ENCODE assay signal across 8 cellular contexts in the genomic region with DNA sequence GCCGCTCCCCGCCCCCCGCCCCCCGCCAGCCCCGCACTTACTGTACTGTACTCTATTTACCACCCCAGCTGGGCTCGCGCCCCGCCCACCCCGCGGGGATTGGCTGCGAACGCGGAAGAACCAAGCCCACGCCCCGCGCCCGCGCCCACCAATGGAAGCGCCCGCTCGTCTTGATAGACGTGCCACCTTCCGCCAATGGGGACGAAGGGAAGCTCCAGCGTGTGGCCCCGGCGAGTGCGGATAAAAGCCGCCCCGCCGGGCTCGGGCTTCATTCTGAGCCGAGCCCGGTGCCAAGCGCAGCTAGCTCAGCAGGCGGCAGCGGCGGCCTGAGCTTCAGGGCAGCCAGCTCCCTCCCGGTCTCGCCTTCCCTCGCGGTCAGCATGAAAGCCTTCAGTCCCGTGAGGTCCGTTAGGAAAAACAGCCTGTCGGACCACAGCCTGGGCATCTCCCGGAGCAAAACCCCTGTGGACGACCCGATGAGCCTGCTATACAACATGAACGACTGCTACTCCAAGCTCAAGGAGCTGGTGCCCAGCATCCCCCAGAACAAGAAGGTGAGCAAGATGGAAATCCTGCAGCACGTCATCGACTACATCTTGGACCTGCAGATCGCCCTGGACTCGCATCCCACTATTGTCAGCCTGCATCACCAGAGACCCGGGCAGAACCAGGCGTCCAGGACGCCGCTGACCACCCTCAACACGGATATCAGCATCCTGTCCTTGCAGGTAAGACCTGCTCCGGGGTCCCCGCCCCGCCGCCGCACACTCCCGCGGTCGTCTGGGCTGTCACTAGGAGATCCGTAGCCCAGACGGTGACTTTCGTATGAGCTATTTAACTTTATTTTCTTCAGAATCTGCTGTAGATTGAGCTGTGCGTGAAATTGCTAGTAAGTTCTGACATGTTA. TPM values are rescaled to one million over a fixed set of nuclear protein-coding genes. Genes with fewer than 3 reads are reported as not detected.
A peak's percentile ranks its signal among the peaks of the same experiment; 100 is the strongest.
DNase-seq lines count a peak whose midpoint lies in the region; ATAC-seq, FAIRE-seq and TF ChIP-seq lines count a peak whose summit lies in the region.

A gene with protein sequence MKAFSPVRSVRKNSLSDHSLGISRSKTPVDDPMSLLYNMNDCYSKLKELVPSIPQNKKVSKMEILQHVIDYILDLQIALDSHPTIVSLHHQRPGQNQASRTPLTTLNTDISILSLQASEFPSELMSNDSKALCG (plus strand): TSS at position 271 of the 907 bp plus-strand sequence. CDS start 110 bp downstream, at position 381.

- H3K9me1 ChIP-seq in endothelial cell of umbilical vein (replicated peaks; ENCODE audit: control insufficient read depth, extremely low read depth, insufficient read depth, low read length) = no peaks in the 10 kb centered on the region

- FAIRE-seq in endothelial cell of umbilical vein (lab: Jason Lieb, UNC) = peak; percentile 86

- peaks cover 0 to 8% (median 0%) of the 10 kb centered on the region in 3 donors for H3K9me3 Mint-ChIP-seq in IgD-negative memory B cell

- no peaks in the 10 kb centered on the region for H3K36me3 ChIP-seq in endothelial cell of umbilical vein (ENCODE audit: control insufficient read depth in 2 of 2, extremely low read depth in 1 of 2, insufficient read depth in 2 of 2, low read length in 2 of 2)

- peak within 1 kb of the TSS; percentile 98 for H3K27ac ChIP-seq in endothelial cell of umbilical vein (ENCODE audit: insufficient read depth, low read depth, low read length)

- H3K27ac Mint-ChIP-seq in IgD-negative memory B cell = peak within 1 kb of the TSS; percentile 76 to 93 (median 88)

- peak within 1 kb of the TSS; percentile 87 for H2AFZ ChIP-seq in endothelial cell of umbilical vein (ENCODE audit: low read depth, low read length)

- H3K9ac ChIP-seq in endothelial cell of umbilical vein (replicated peaks; ENCODE audit: extremely low read depth, insufficient read depth, low read length) = peak within 1 kb of the TSS; percentile 51

- H3K27me3 Mint-ChIP-seq in IgD-negative memory B cell = peaks cover 58% of the 10 kb centered on the region

- H3K4me3 Mint-ChIP-seq in IgD-negative memory B cell = peak within 1 kb of the TSS; percentile 81 to 94 (median 88)

- H3K79me2 ChIP-seq in endothelial cell of umbilical vein (ENCODE audit: control insufficient read depth, insufficient read depth, low read length) = no peaks in the 10 kb centered on the region

- H3K4me3 ChIP-seq in endothelial cell of umbilical vein (replicated peaks in 1 of 3; ENCODE audit: insufficient read depth in 1 of 3, low read depth in 1 of 3, low read length in 3 of 3) = peak within 1 kb of the TSS; percentile 49 to 73 (median 52)

- no peaks in the 10 kb centered on the region for H3K9me3 ChIP-seq in endothelial cell of umbilical vein (replicated peaks; ENCODE audit: control insufficient read depth, insufficient read depth, low read length)

- CTCF ChIA-PET in endothelial cell of umbilical vein (lab: Charles Lee) = interaction anchor here (0.7 to 5.1 kb wide), 6 partner anchors 11 to 1585 kb away, joined by 3 to 66 read pairs (median 4); no protein-coding TSS in a partner anchor

- no peak for TF ChIP-seq CTCF in endothelial cell of umbilical vein (IDR thresholded peaks at IDR 0.05; ENCODE audit: extremely low read depth in 1 of 2, insufficient read depth in 1 of 2, low read depth in 1 of 2, low read length in 2 of 2)

- peak within 1 kb of the TSS; percentile 94 for H3K4me2 ChIP-seq in endothelial cell of umbilical vein (ENCODE audit: insufficient read depth, low read length)

- peak; percentile 99 for TF ChIP-seq POLR2A in endothelial cell of umbilical vein (IDR thresholded peaks at IDR 0.05; ENCODE audit: low read depth, low read length)

- dilution Hi-C loops in endothelial cell of umbilical vein (cut with MboI; ENCODE audit: extremely low pct_ligation_motif_present, low sequenced_read_pairs) = no loop called here

- peaks cover 8 to 25% of the 10 kb centered on the region in 2 experiments for H3K27me3 ChIP-seq in endothelial cell of umbilical vein (ENCODE audit: control insufficient read depth in 2 of 2, insufficient read depth in 2 of 2, low read length in 2 of 2)

- DNase-seq in DMS153 (lab: John Stamatoyannopoulos, UW) (peak; percentile 99), OCI-M2 (lab: John Stamatoyannopoulos, UW; ENCODE audit: unreplicated experiment) (peak; percentile 74), activated T-cell treated with anti-CD3 and anti-CD28 coated beads for 24 hours (ENCODE audit: low read depth) (peak; percentile 98), endothelial cell of umbilical vein (ENCODE audit: low read depth, low spot score) (peak; percentile 99), middle frontal gyrus (ENCODE audit: extremely low spot score, low spot score) (peak; percentile 98)
- DNase-seq in stimulated activated CD8-positive, alpha-beta memory T cell treated with anti-CD3 and anti-CD28 coated beads, Interleukin-2, amount 100 ng/mL, for 1 hour (ENCODE audit: low read depth in 2 of 2) = peak; percentile 97

- peaks cover 61% of the 10 kb centered on the region for H3K4me1 ChIP-seq in endothelial cell of umbilical vein (ENCODE audit: control insufficient read depth, extremely low read depth, insufficient read depth, low read length)

- POLR2A ChIA-PET in endothelial cell of umbilical vein (lab: Charles Lee) = interaction anchor here (0.5 to 1.8 kb wide), 11 partner anchors 8 to 1803 kb away, joined by 3 to 11 read pairs (median 4); no protein-coding TSS in a partner anchor

- intact Hi-C loops in endothelial cell of umbilical vein (cut with micrococcal nuclease) = loop anchor here (1.0 to 10.0 kb wide), 4 partner anchors 321 to 1857 kb away; a partner anchor contains a TSS

- H3K36me3 Mint-ChIP-seq in IgD-negative memory B cell = peaks cover 3% of the 10 kb centered on the region

- BruUV-seq in endothelial cell of umbilical vein (replicated peaks; lab: Mats Ljungman, UMichigan) = TSS peak; percentile 55

- ATAC-seq in GM21576 (IDR thresholded peaks at IDR 0.05; ENCODE audit: unreplicated experiment) = peak; percentile 68

- H4K20me1 ChIP-seq in endothelial cell of umbilical vein (replicated peaks; ENCODE audit: control insufficient read depth, extremely low read depth, insufficient read depth, low read length) = no peaks in the 10 kb centered on the region

- peaks cover 18 to 34% (median 32%) of the 10 kb centered on the region in 3 donors for H3K4me1 Mint-ChIP-seq in IgD-negative memory B cell

TF ChIP-seq in endothelial cell of umbilical vein, 7 proteins besides CTCF, POLR2A, EP300 and RAD21:
- TF ChIP-seq FOS (IDR thresholded peaks at IDR 0.05; ENCODE audit: borderline replicate concordance, insufficient read depth, low read length) = no peak
- no peak for TF ChIP-seq JUN (IDR thresholded peaks at IDR 0.05; ENCODE audit: borderline replicate concordance, insufficient read depth, insufficient read length, low read depth)
- peak; percentile 99 for TF ChIP-seq POLR2AphosphoS5 (IDR thresholded peaks at IDR 0.05; ENCODE audit: insufficient read depth, low read depth, low read length)
- TF ChIP-seq, protein P1, sequence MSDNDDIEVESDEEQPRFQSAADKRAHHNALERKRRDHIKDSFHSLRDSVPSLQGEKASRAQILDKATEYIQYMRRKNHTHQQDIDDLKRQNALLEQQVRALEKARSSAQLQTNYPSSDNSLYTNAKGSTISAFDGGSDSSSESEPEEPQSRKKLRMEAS (IDR thresholded peaks at IDR 0.05; ENCODE audit: insufficient read depth, insufficient read length) = no peak
- no peak for TF ChIP-seq MYC (IDR thresholded peaks at IDR 0.05; ENCODE audit: low read depth, low read length)
- TF ChIP-seq EZH2 (IDR thresholded peaks at IDR 0.05; ENCODE audit: borderline replicate concordance, low read depth, low read length, severe bottlenecking) = no peak
- no peak for TF ChIP-seq GATA2 (IDR thresholded peaks at IDR 0.05; ENCODE audit: insufficient read depth, insufficient read length, low read depth, low read length)

RNA-seq across cellular contexts. Expression of the gene that starts here (rescaled TPM):
- 19.3 TPM for polyA plus RNA-seq in IgD-negative memory B cell
- 4.1 and 4.7 TPM in 2 replicates for total RNA-seq in endothelial cell of umbilical vein
- 29.1 and 31.9 TPM in 2 replicates for polyA plus RNA-seq in endothelial cell of umbilical vein
- polyA plus RNA-seq in endothelial cell of umbilical vein (2011; cell fraction: cytosol; rRNA removed) = 17.6 and 24.7 TPM in 2 replicates
- 45.9 and 86.9 TPM in 2 replicates for polyA plus RNA-seq in endothelial cell of umbilical vein (2011; cell fraction: nucleus; rRNA removed)
- polyA plus RNA-seq in endothelial cell of umbilical vein (2012) = 5.9 and 7.0 TPM in 2 replicates
- polyA minus RNA-seq in endothelial cell of umbilical vein = 17.6 and 19.0 TPM in 2 replicates
- 58.7 TPM for polyA minus RNA-seq in endothelial cell of umbilical vein (2011; cell fraction: cytosol; rRNA and poly(A)+ RNA removed)
- 17.6 and 41.4 TPM in 2 replicates for polyA minus RNA-seq in endothelial cell of umbilical vein (2011; cell fraction: nucleus; rRNA and poly(A)+ RNA removed)

Comparison
In these comparisons a context has a peak if more than half of its experiments do, and no peak if none do; other contexts are left out.
1. Peak in every context shown above with its lines: DNase-seq, ATAC-seq, H3K4me3 ChIP-seq and H3K27ac ChIP-seq.